Comparison of ENCODE assay signal across 8 cellular contexts in the genomic region with DNA sequence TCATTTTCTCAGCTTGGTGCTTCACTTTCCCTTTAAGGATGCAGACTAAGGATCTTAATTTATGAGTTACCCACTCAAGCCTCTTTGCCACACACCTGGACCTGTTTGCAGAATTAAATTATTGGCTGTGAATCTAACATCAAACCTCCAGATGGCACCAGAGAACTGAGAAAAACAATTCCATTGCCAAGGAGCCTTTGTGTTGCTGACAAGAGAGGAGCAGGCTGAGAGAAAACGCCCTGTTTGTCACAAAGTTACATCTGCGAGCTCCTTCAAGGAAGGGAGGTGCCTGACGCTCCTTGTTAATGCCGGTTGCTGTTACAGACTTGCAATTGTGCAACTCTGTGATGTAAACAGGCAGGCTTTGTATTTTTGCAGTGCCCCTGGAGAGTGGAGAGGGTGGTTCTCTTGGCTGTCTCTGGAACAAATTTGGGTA. TPM values are rescaled to one million over a fixed set of nuclear protein-coding genes. Genes with fewer than 3 reads are reported as not detected.
DNase-seq lines count a peak whose midpoint lies in the region; ATAC-seq and TF ChIP-seq lines count a peak whose summit lies in the region.

No MANE protein-coding gene starts in this region.

- peaks cover 0 to 5% (median 0%) of the 10 kb centered on the region in 11 donors for H3K9me3 Mint-ChIP-seq in naive thymus-derived CD4-positive, alpha-beta T cell

- H3K4me3 Mint-ChIP-seq in T-helper 17 cell = no peak overlapping the region
- peak overlapping the region in 1 of 10 donors; percentile 35 for H3K4me3 Mint-ChIP-seq in naive thymus-derived CD4-positive, alpha-beta T cell

- ATAC-seq in T-helper 17 cell = peak; percentile 71
- peak; percentile 80 for ATAC-seq in naive thymus-derived CD4-positive, alpha-beta T cell

- no peaks in the 10 kb centered on the region for H3K36me3 ChIP-seq in naive thymus-derived CD4-positive, alpha-beta T cell (ENCODE audit: control insufficient read depth in 2 of 3, insufficient read depth in 3 of 3, low read length in 3 of 3)

- peaks cover 46% of the 10 kb centered on the region for H3K27me3 Mint-ChIP-seq in T-helper 17 cell
- peaks cover 0 to 36% (median 7%) of the 10 kb centered on the region in 5 donors for H3K27me3 Mint-ChIP-seq in naive thymus-derived CD4-positive, alpha-beta T cell

- POLR2A ChIA-PET in naive thymus-derived CD4-positive, alpha-beta T cell (lab: Charles Lee) = no interaction called here

- H3K36me3 Mint-ChIP-seq in T-helper 17 cell (ENCODE audit: low read depth) = peaks cover 5% of the 10 kb centered on the region
- no peaks in the 10 kb centered on the region for H3K36me3 Mint-ChIP-seq in naive thymus-derived CD4-positive, alpha-beta T cell

- peaks cover 14% of the 10 kb centered on the region for H3K4me1 Mint-ChIP-seq in T-helper 17 cell
- H3K4me1 Mint-ChIP-seq in naive thymus-derived CD4-positive, alpha-beta T cell = peaks cover 10 to 21% (median 17%) of the 10 kb centered on the region in 7 donors

- CTCF ChIA-PET in naive thymus-derived CD4-positive, alpha-beta T cell (lab: Charles Lee) = interaction anchor here (0.6 to 1.7 kb wide), 11 partner anchors 10 to 874 kb away, joined by 3 to 6 read pairs (median 3); no protein-coding TSS in a partner anchor

- peaks cover 3% of the 10 kb centered on the region for H3K9me3 ChIP-seq in T-helper 17 cell (ENCODE audit: control insufficient read depth, low read length, poor library complexity, severe bottlenecking)
- H3K9me3 ChIP-seq in naive thymus-derived CD4-positive, alpha-beta T cell (ENCODE audit: control insufficient read depth in 2 of 3, low read length in 3 of 3) = no peaks in the 10 kb centered on the region

- peaks cover 0 to 3% of the 10 kb centered on the region in 2 donors for H3K27me3 ChIP-seq in naive thymus-derived CD4-positive, alpha-beta T cell (ENCODE audit: control insufficient read depth in 2 of 2, insufficient read depth in 2 of 2, low read length in 2 of 2)

- H3K27ac ChIP-seq in naive thymus-derived CD4-positive, alpha-beta T cell (ENCODE audit: low read depth, low read length) = no peak overlapping the region

- H3K4me1 ChIP-seq in naive thymus-derived CD4-positive, alpha-beta T cell (ENCODE audit: control insufficient read depth in 2 of 2, insufficient read depth in 2 of 2, low read length in 2 of 2) = peaks cover 0 to 4% of the 10 kb centered on the region in 2 donors

- TF ChIP-seq CTCF in GM12874 (IDR thresholded peaks at IDR 0.05; ENCODE audit: insufficient read depth, low read depth, low read length) (0 out of 2 replicates have a peak, but pooled peaks have one; percentile 17), fibroblast of mammary gland (conservative IDR thresholded peaks at IDR 0.05; ENCODE audit: control insufficient read depth, insufficient read depth, low read depth, low read length) (peak; percentile 52)

- H3K27ac Mint-ChIP-seq in T-helper 17 cell = no peak overlapping the region
- H3K27ac Mint-ChIP-seq in naive thymus-derived CD4-positive, alpha-beta T cell = peak overlapping the region in 5 of 9 donors; percentile 13 to 86 (median 38)

- DNase-seq in AG20443 (ENCODE audit: low spot score) (peak; percentile 84), NCI-H187 (lab: John Stamatoyannopoulos, UW) (peak; percentile 27 to 41), T-helper 17 cell (no peak), fibroblast of mammary gland (ENCODE audit: low read depth) (peak; percentile 88), mesenteric fat pad (ENCODE audit: low spot score) (no peak)
- DNase-seq in naive thymus-derived CD4-positive, alpha-beta T cell = peak in 7 of 9 donors; percentile 37 to 77 (median 69)
- DNase-seq in activated CD4-positive, CD25-positive, alpha-beta regulatory T cell treated with anti-CD3 and anti-CD28 coated beads, Interleukin-2, amount 50 U/mL, for 72 hours = no peak

- intact Hi-C loops in naive thymus-derived CD4-positive, alpha-beta T cell (cut with micrococcal nuclease) = loop anchor here (1.0 to 5.0 kb wide), 6 partner anchors 70 to 788 kb away; a partner anchor contains a TSS

- no peak overlapping the region for H3K4me3 ChIP-seq in fibroblast of mammary gland (ENCODE audit: control insufficient read depth, low read depth, low read length)
- H3K4me3 ChIP-seq in naive thymus-derived CD4-positive, alpha-beta T cell (ENCODE audit: low read length) = no peak overlapping the region

RNA-seq across cellular contexts. Expression of a gene that starts 36.3 kb away (rescaled TPM):
- total RNA-seq in T-helper 17 cell = not detected
- total RNA-seq in naive thymus-derived CD4-positive, alpha-beta T cell = not detected
- not detected for polyA plus RNA-seq in naive thymus-derived CD4-positive, alpha-beta T cell
- total RNA-seq in mesenteric fat pad = not detected

Comparison
In these comparisons a context has a peak if more than half of its experiments do, and no peak if none do; other contexts are left out.
1. DNase-seq: peak in AG20443 (single experiment), NCI-H187 (2 of 2), fibroblast of mammary gland (single experiment) and naive thymus-derived CD4-positive, alpha-beta T cell (7 of 9); none in T-helper 17 cell (0 of 3), activated CD4-positive, CD25-positive, alpha-beta regulatory T cell treated with anti-CD3 and anti-CD28 coated beads, Interleukin-2, amount 50 U/mL, for 72 hours (single experiment) and mesenteric fat pad (single experiment).